2 cellular contexts compared by ENCODE assay signal in the genomic region with DNA sequence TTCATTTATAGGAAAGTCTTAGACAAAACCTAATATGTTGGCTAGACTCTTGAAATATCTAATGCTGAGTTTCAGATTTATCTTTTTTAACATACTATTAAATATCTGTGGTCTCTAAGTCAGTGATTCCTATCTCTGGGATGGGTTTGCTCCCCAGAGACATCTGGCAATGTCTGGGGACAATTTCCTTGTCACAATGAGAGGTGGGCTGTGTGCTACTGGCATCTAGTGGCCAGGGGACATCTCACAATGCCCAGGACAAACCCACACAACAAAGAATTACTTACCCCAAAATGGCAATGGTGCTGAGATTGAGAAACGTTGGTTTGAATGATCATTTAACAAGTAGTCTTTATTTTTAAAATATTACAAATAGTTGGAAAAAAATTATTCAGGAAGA.
TF ChIP-seq lines count a peak whose summit lies in the region.

No MANE protein-coding gene starts in this region.

TF ChIP-seq in IMR-90, 13 proteins besides CTCF, POLR2A, EP300 and RAD21:
- TF ChIP-seq BHLHE40 (IDR thresholded peaks at IDR 0.05; ENCODE audit: low read depth, low read length) (no peak), SMC3 (IDR thresholded peaks at IDR 0.05; ENCODE audit: low read depth, low read length) (no peak), FOS (IDR thresholded peaks at IDR 0.05; ENCODE audit: low read depth, low read length) (no peak), MAFK (IDR thresholded peaks at IDR 0.05; ENCODE audit: low read depth, low read length) (no peak)
- TF ChIP-seq, protein P1, sequence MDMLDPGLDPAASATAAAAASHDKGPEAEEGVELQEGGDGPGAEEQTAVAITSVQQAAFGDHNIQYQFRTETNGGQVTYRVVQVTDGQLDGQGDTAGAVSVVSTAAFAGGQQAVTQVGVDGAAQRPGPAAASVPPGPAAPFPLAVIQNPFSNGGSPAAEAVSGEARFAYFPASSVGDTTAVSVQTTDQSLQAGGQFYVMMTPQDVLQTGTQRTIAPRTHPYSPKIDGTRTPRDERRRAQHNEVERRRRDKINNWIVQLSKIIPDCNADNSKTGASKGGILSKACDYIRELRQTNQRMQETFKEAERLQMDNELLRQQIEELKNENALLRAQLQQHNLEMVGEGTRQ (IDR thresholded peaks at IDR 0.05; ENCODE audit: low read depth, low read length) = no peak

TF ChIP-seq in WTC11, 78 proteins besides CTCF, POLR2A, EP300 and RAD21:
- TF ChIP-seq TP53 (CRISPR knock-in tag; IDR thresholded peaks at IDR 0.05) (no peak), ZNF671 (CRISPR knock-in tag; IDR thresholded peaks at IDR 0.05) (no peak), HMGA2 (CRISPR knock-in tag; IDR thresholded peaks at IDR 0.05) (no peak)
- TF ChIP-seq, protein P2, sequence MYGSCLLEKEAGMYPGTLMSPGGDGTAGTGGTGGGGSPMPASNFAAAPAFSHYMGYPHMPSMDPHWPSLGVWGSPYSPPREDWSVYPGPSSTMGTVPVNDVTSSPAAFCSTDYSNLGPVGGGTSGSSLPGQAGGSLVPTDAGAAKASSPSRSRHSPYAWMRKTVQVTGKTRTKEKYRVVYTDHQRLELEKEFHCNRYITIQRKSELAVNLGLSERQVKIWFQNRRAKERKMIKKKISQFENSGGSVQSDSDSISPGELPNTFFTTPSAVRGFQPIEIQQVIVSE (CRISPR knock-in tag; IDR thresholded peaks at IDR 0.05; ENCODE audit: borderline replicate concordance) = no peak
- TF ChIP-seq, protein P3, sequence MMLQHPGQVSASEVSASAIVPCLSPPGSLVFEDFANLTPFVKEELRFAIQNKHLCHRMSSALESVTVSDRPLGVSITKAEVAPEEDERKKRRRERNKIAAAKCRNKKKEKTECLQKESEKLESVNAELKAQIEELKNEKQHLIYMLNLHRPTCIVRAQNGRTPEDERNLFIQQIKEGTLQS (CRISPR knock-in tag; conservative IDR thresholded peaks at IDR 0.05) = no peak
- TF ChIP-seq, protein P4, sequence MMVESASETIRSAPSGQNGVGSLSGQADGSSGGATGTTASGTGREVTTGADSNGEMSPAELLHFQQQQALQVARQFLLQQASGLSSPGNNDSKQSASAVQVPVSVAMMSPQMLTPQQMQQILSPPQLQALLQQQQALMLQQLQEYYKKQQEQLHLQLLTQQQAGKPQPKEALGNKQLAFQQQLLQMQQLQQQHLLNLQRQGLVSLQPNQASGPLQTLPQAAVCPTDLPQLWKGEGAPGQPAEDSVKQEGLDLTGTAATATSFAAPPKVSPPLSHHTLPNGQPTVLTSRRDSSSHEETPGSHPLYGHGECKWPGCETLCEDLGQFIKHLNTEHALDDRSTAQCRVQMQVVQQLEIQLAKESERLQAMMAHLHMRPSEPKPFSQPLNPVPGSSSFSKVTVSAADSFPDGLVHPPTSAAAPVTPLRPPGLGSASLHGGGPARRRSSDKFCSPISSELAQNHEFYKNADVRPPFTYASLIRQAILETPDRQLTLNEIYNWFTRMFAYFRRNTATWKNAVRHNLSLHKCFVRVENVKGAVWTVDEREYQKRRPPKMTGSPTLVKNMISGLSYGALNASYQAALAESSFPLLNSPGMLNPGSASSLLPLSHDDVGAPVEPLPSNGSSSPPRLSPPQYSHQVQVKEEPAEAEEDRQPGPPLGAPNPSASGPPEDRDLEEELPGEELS (CRISPR knock-in tag; IDR thresholded peaks at IDR 0.05) = no peak
